Comparison of ENCODE assay signal across 8 cellular contexts in genomic region chr1:145824499-145824842, GRCh38. TPM values are rescaled to one million over a fixed set of nuclear protein-coding genes. Genes with fewer than 3 reads are reported as not detected.
DNase-seq lines count a peak whose midpoint lies in the region; ATAC-seq and TF ChIP-seq lines count a peak whose summit lies in the region.

No MANE protein-coding gene starts in this region.

- no peak for TF ChIP-seq POLR2A in thyroid gland (IDR thresholded peaks at IDR 0.05)

- H3K36me3 Mint-ChIP-seq in activated CD4-positive, alpha-beta T cell treated with anti-CD3 and anti-CD28 coated beads, Interleukin-2, amount 10 ng/mL, durations not matched to agents 7 days and 5 days (ENCODE audit: low read depth) = peaks cover 39% of the 10 kb centered on the region

- no peaks in the 10 kb centered on the region for H3K9me3 Mint-ChIP-seq in activated CD4-positive, alpha-beta T cell treated with anti-CD3 and anti-CD28 coated beads, Interleukin-2, amount 10 ng/mL, durations not matched to agents 7 days and 5 days

- POLR2A ChIA-PET in activated CD4-positive, alpha-beta T cell treated with anti-CD3 and anti-CD28 coated beads, Interleukin-2, amount 10 ng/mL, durations not matched to agents 7 days and 5 days (lab: Charles Lee) = no interaction called here

- DNase-seq in activated CD4-positive, alpha-beta T cell treated with anti-CD3 and anti-CD28 coated beads, Interleukin-2, amount 10 ng/mL, durations not matched to agents 7 days and 5 days = no peak
- DNase-seq in activated CD4-positive, alpha-beta T cell treated with anti-CD3 and anti-CD28 coated beads for 1 hour = no peak
- DNase-seq in left kidney (ENCODE audit: low read depth, low spot score) (peak; percentile 10), thyroid gland (no peak), posterior vena cava (ENCODE audit: low spot score) (no peak)

- H3K4me1 ChIP-seq in thyroid gland = peaks cover 10 to 13% of the 10 kb centered on the region in 2 donors

- H3K27ac Mint-ChIP-seq in activated CD4-positive, alpha-beta T cell treated with anti-CD3 and anti-CD28 coated beads, Interleukin-2, amount 10 ng/mL, durations not matched to agents 7 days and 5 days = peak overlapping the region; percentile 95

- peak overlapping the region; percentile 96 for H3K4me3 Mint-ChIP-seq in activated CD4-positive, alpha-beta T cell treated with anti-CD3 and anti-CD28 coated beads, Interleukin-2, amount 10 ng/mL, durations not matched to agents 7 days and 5 days

- CTCF ChIA-PET in activated CD4-positive, alpha-beta T cell treated with anti-CD3 and anti-CD28 coated beads, Interleukin-2, amount 10 ng/mL, durations not matched to agents 7 days and 5 days (lab: Charles Lee) = interaction anchor here (0.9 to 4.2 kb wide), 5 partner anchors 10 to 197 kb away, joined by 3 to 24 read pairs (median 5); partner anchors contain the start of genes HJV and NUDT17

- no peaks in the 10 kb centered on the region for H3K27me3 ChIP-seq in thyroid gland

- TF ChIP-seq CTCF in thyroid gland (IDR thresholded peaks at IDR 0.05) = no peak

- intact Hi-C loops in thyroid gland (cut with DNase I) = no loop called here
- intact Hi-C loops in posterior vena cava (cut with DNase I) = no loop called here

- H3K27ac ChIP-seq in angular gyrus (ENCODE audit: low read depth, low read length) (peak overlapping the region; percentile 84), thyroid gland (peak overlapping the region; percentile 75 to 97 (median 85))

- peaks cover 24 to 31% of the 10 kb centered on the region in 2 donors for H3K36me3 ChIP-seq in thyroid gland

- peaks cover 35% of the 10 kb centered on the region for H3K4me1 Mint-ChIP-seq in activated CD4-positive, alpha-beta T cell treated with anti-CD3 and anti-CD28 coated beads, Interleukin-2, amount 10 ng/mL, durations not matched to agents 7 days and 5 days

- ATAC-seq in GM21367 (IDR thresholded peaks at IDR 0.05; ENCODE audit: unreplicated experiment) = no peak
- no peak for ATAC-seq in GM21737 (IDR thresholded peaks at IDR 0.05; ENCODE audit: unreplicated experiment)

- no peaks in the 10 kb centered on the region for H3K27me3 Mint-ChIP-seq in activated CD4-positive, alpha-beta T cell treated with anti-CD3 and anti-CD28 coated beads, Interleukin-2, amount 10 ng/mL, durations not matched to agents 7 days and 5 days

- 1% methylated on average over 7 of the region's 7 CpGs for WGBS in thyroid gland, 2 donors

- H3K4me3 ChIP-seq in thyroid gland (replicated peaks in 1 of 3) = peak overlapping the region; percentile 63 to 76 (median 70)

- H3K9me3 ChIP-seq in thyroid gland = no peaks in the 10 kb centered on the region

RNA-seq across cellular contexts. Expression of gene POLR3C, which starts 0.5 kb away (rescaled TPM):
- 10 to 100 TPM; 34.5 to 38.7 TPM for total RNA-seq in activated CD4-positive, alpha-beta T cell treated with anti-CD3 and anti-CD28 coated beads, Interleukin-2, amount 10 ng/mL, durations not matched to agents 7 days and 5 days
- 10 to 100 TPM; 28.0 to 36.5 (median 32.7) TPM for total RNA-seq in thyroid gland
- 10 to 100 TPM; 22.1 to 25.3 TPM for total RNA-seq in posterior vena cava

RNA-seq across cellular contexts. Expression of gene RNF115, which starts 0.6 kb away (rescaled TPM):
- total RNA-seq in activated CD4-positive, alpha-beta T cell treated with anti-CD3 and anti-CD28 coated beads, Interleukin-2, amount 10 ng/mL, durations not matched to agents 7 days and 5 days = 10 to 100 TPM; 14.8 to 15.6 TPM
- total RNA-seq in thyroid gland (10 to 100 TPM; 17.2 to 33.9 (median 25.4) TPM), posterior vena cava (10 to 100 TPM; 28.5 to 69.0 TPM)

RNA-seq across cellular contexts. Expression of gene NUDT17, which starts 21.0 kb away (rescaled TPM):
- total RNA-seq in activated CD4-positive, alpha-beta T cell treated with anti-CD3 and anti-CD28 coated beads, Interleukin-2, amount 10 ng/mL, durations not matched to agents 7 days and 5 days = 1 to 10 TPM; 2.7 to 3.4 TPM
- total RNA-seq in thyroid gland (1 to 10 TPM; 2.4 to 4.6 (median 3.4) TPM), posterior vena cava (1 to 10 TPM; 1.8 to 2.5 TPM)

RNA-seq across cellular contexts. Expression of gene PIAS3, which starts 34.4 kb away (rescaled TPM):
- 10 to 100 TPM; 17.9 to 18.8 TPM for total RNA-seq in activated CD4-positive, alpha-beta T cell treated with anti-CD3 and anti-CD28 coated beads, Interleukin-2, amount 10 ng/mL, durations not matched to agents 7 days and 5 days
- total RNA-seq in thyroid gland (10 to 100 TPM; 16.9 to 22.8 (median 20.3) TPM), posterior vena cava (10 to 100 TPM; 28.6 to 34.7 TPM)
